19 cellular contexts compared by ENCODE assay signal in genomic region chr12:130639759-130640158, GRCh38.
DNase-seq lines count a peak whose midpoint lies in the region; ATAC-seq and TF ChIP-seq lines count a peak whose summit lies in the region.
"Had no signal": no experiment of that assay in that cellular context is flagged by ENCODE, and none has a peak within 500 bp of the region (broad histone marks: within the 10 kb centered on the region; RNA-seq: fewer than 3 reads in every experiment).

No MANE protein-coding gene starts in this region.

- no TSS peak for BruUV-seq in HCT116 (replicated peaks; lab: Mats Ljungman, UMichigan)
- no TSS peak for BruUV-seq in OCI-LY7 (replicated peaks; lab: Mats Ljungman, UMichigan)

- no peak overlapping the region for H3K27ac ChIP-seq in HCT116 (ENCODE audit: low read depth, low read length)
- no peak overlapping the region for H3K27ac ChIP-seq in trophoblast cell (ENCODE audit: low read depth, low read length)
- no peak overlapping the region for H3K27ac ChIP-seq in OCI-LY7 (ENCODE audit: low read depth, low read length, poor library complexity, severe bottlenecking)
- H3K27ac ChIP-seq: KMS-11 had no signal

- no peak overlapping the region for H3K14ac ChIP-seq in trophoblast cell (ENCODE audit: low read length)

- no peak overlapping the region for H2BK120ac ChIP-seq in trophoblast cell (ENCODE audit: insufficient read depth, low read length, poor library complexity)

- no peaks in the 10 kb centered on the region for H3K36me3 ChIP-seq in HCT116 (ENCODE audit: control insufficient read depth in 1 of 2, insufficient read depth in 2 of 2, low read length in 2 of 2)
- H3K36me3 ChIP-seq in trophoblast cell (ENCODE audit: control insufficient read depth in 1 of 2, insufficient read depth in 2 of 2, low read length in 2 of 2): no peaks in the 10 kb centered on the region
- H3K36me3 ChIP-seq in OCI-LY7 (ENCODE audit: insufficient read depth, low read length): no peaks in the 10 kb centered on the region

- no peak for TF ChIP-seq RAD21 in HCT116 (IDR thresholded peaks at IDR 0.05; ENCODE audit: low read depth)

- H3K79me2 ChIP-seq in HCT116 (ENCODE audit: insufficient read depth, low read length): no peaks in the 10 kb centered on the region
- H3K79me2 ChIP-seq in trophoblast cell (ENCODE audit: control insufficient read depth, insufficient read depth, low read length, poor library complexity): no peaks in the 10 kb centered on the region
- H3K79me2 ChIP-seq in OCI-LY7 (ENCODE audit: insufficient read depth, low read depth, low read length): no peaks in the 10 kb centered on the region

- CTCF ChIA-PET in HCT116 (lab: Charles Lee) (no interaction called here), OCI-LY7 (lab: Charles Lee; ENCODE audit: unreplicated experiment) (no interaction called here)

- H3K4ac ChIP-seq in trophoblast cell (ENCODE audit: low read depth, low read length): no peak overlapping the region

- H3K4me3 ChIP-seq in HCT116 (replicated peaks in 1 of 2; ENCODE audit: low read depth in 1 of 2, low read length in 2 of 2) (no peak overlapping the region), trophoblast cell (ENCODE audit: low read depth, low read length) (no peak overlapping the region), OCI-LY7 (ENCODE audit: low read depth, low read length, poor library complexity, severe bottlenecking) (no peak overlapping the region)

- WGBS in trophoblast cell (ENCODE audit: extremely low coverage, insufficient coverage, insufficient read length): no CpG with 5 or more reads among the region's 7 CpGs

- H2AFZ ChIP-seq in HCT116 (ENCODE audit: low read depth, low read length, poor library complexity, severe bottlenecking) (no peak overlapping the region), trophoblast cell (ENCODE audit: insufficient read depth, low read length, poor library complexity) (no peak overlapping the region), OCI-LY7 (ENCODE audit: low read length) (no peak overlapping the region)

- no peak overlapping the region for H2AK5ac ChIP-seq in trophoblast cell (ENCODE audit: low read length)

- H3K79me1 ChIP-seq in trophoblast cell (ENCODE audit: low read length): no peaks in the 10 kb centered on the region

- H3K4me1 ChIP-seq in HCT116 (ENCODE audit: control insufficient read depth in 1 of 2, insufficient read depth in 2 of 2, low read length in 2 of 2) (no peaks in the 10 kb centered on the region), trophoblast cell (ENCODE audit: control insufficient read depth in 1 of 2, insufficient read depth in 2 of 2, low read length in 2 of 2) (no peaks in the 10 kb centered on the region), OCI-LY7 (ENCODE audit: insufficient read depth, low read length, poor library complexity, severe bottlenecking) (no peaks in the 10 kb centered on the region)

- no peak overlapping the region for H4K12ac ChIP-seq in trophoblast cell (ENCODE audit: low read depth, low read length)

- H3K4me2 ChIP-seq in HCT116 (ENCODE audit: low read length): no peak overlapping the region
- H3K4me2 ChIP-seq in trophoblast cell (ENCODE audit: low read length): no peak overlapping the region
- no peak overlapping the region for H3K4me2 ChIP-seq in OCI-LY7 (ENCODE audit: low read length)
- H3K4me2 ChIP-seq: KMS-11 had no signal

- no peaks in the 10 kb centered on the region for H4K20me1 ChIP-seq in HCT116 (ENCODE audit: insufficient read depth)
- no peaks in the 10 kb centered on the region for H4K20me1 ChIP-seq in OCI-LY7 (ENCODE audit: insufficient read depth, low read length)

- TF ChIP-seq CTCF in HCT116 (IDR thresholded peaks at IDR 0.05 in 2 of 3, conservative IDR thresholded peaks at IDR 0.05 in 1 of 3; ENCODE audit: borderline replicate concordance in 1 of 3, insufficient read depth in 1 of 3, low read depth in 2 of 3, low read length in 2 of 3): no peak
- TF ChIP-seq CTCF in OCI-LY7 (conservative IDR thresholded peaks at IDR 0.05; ENCODE audit: low read length): no peak

- RAD21 ChIA-PET in HCT116 (lab: Charles Lee; ENCODE audit: low non-redundant PET in 1 of 2, low total read pairs in 2 of 2, uncharacterized antibody in 2 of 2, unreplicated experiment in 2 of 2): no interaction called here

- H2BK12ac ChIP-seq in trophoblast cell (ENCODE audit: low read length): no peak overlapping the region

- H3K23ac ChIP-seq in trophoblast cell (ENCODE audit: low read length): no peak overlapping the region

- H2BK5ac ChIP-seq in trophoblast cell (ENCODE audit: low read depth, low read length, poor library complexity): no peak overlapping the region

- H3K27me3 ChIP-seq in HCT116 (ENCODE audit: insufficient read depth, low read length): peaks cover 27% of the 10 kb centered on the region; the same call in 1 of the 2 replicates
- H3K27me3 ChIP-seq in trophoblast cell (ENCODE audit: insufficient read depth, low read length): no peaks in the 10 kb centered on the region

- intact Hi-C loops in HCT116 (cut with micrococcal nuclease) (no loop called here), OCI-LY7 (cut with micrococcal nuclease; ENCODE audit: unreplicated experiment) (no loop called here)

- POLR2A ChIA-PET in HCT116 (lab: Charles Lee): no interaction called here
- POLR2A ChIA-PET in OCI-LY7 (lab: Charles Lee): no interaction called here

- DNase-seq in NCI-H2171 treated with DMSO at 0.1 percent for 48 hours (lab: John Stamatoyannopoulos, UW): peak; percentile 35
- DNase-seq in NCI-H2171 (lab: John Stamatoyannopoulos, UW): no peak
- DNase-seq in HCT116 (ENCODE audit: low read depth, low spot score): no peak
- no peak for DNase-seq in trophoblast cell
- no peak for DNase-seq in OCI-LY7 (ENCODE audit: low spot score)
- no peak for DNase-seq in anterior cingulate cortex (lab: John Stamatoyannopoulos, UW)
- DNase-seq: C1 segment of cervical spinal cord, GOT3, NCI-H1092 treated with DMSO at 0.1 percent for 48 hours, NCI-H2029, NCI-H345, NCI-H748 treated with DMSO at 0.1 percent for 48 hours, T-cell had no signal

- no peak for TF ChIP-seq POLR2A in HCT116 (IDR thresholded peaks at IDR 0.05; ENCODE audit: borderline replicate concordance, extremely low read depth, insufficient read depth, insufficient read length)

- H3K9me3 ChIP-seq in HCT116 (ENCODE audit: control insufficient read depth in 1 of 2, insufficient read depth in 1 of 2, low read depth in 1 of 2, low read length in 2 of 2) (no peaks in the 10 kb centered on the region), trophoblast cell (ENCODE audit: insufficient read depth, low read depth, low read length) (peaks cover 2% of the 10 kb centered on the region), OCI-LY7 (ENCODE audit: low read length) (no peaks in the 10 kb centered on the region)

- no peak overlapping the region for H4K8ac ChIP-seq in trophoblast cell (ENCODE audit: low read depth, low read length)

- no peaks in the 10 kb centered on the region for H3K9me2 ChIP-seq in HCT116 (ENCODE audit: insufficient read depth)
- H3K9me2 ChIP-seq in OCI-LY7 (ENCODE audit: insufficient read depth, low read length): no peaks in the 10 kb centered on the region

- ATAC-seq in HCT116 (peak; percentile 47; the same call in 1 of the 2 replicates), esophagus mucosa (peak; percentile 11), GM19324 (IDR thresholded peaks at IDR 0.05; ENCODE audit: low FRiP score, unreplicated experiment) (no peak)
- ATAC-seq: HepG2, Panc1, Right ventricle myocardium inferior, T-cell had no signal

- H4K91ac ChIP-seq in trophoblast cell (ENCODE audit: low read depth, low read length): no peak overlapping the region

- H3K9ac ChIP-seq in HCT116 (ENCODE audit: low read length): no peak overlapping the region
- peak overlapping the region; percentile 10 for H3K9ac ChIP-seq in trophoblast cell (ENCODE audit: low read length)
- H3K9ac ChIP-seq: KMS-11 had no signal

- no peak overlapping the region for H3K18ac ChIP-seq in trophoblast cell (ENCODE audit: low read length)

TF ChIP-seq in HCT116, 20 proteins besides CTCF, POLR2A, EP300 and RAD21 (continues in another document):
- TF ChIP-seq CEBPB (IDR thresholded peaks at IDR 0.05; ENCODE audit: low read depth): no peak
- no peak for TF ChIP-seq EZH2 (IDR thresholded peaks at IDR 0.05)
- TF ChIP-seq YY1 (IDR thresholded peaks at IDR 0.05; ENCODE audit: extremely low read depth, insufficient replicate concordance, low read depth, low read length): no peak
- no peak for TF ChIP-seq SRF (IDR thresholded peaks at IDR 0.05; ENCODE audit: low read depth)
- no peak for TF ChIP-seq ZNF274 (IDR thresholded peaks at IDR 0.05; ENCODE audit: low read depth, low read length)
- TF ChIP-seq SIN3A (IDR thresholded peaks at IDR 0.05; ENCODE audit: low read depth): no peak
- TF ChIP-seq, protein P1, sequence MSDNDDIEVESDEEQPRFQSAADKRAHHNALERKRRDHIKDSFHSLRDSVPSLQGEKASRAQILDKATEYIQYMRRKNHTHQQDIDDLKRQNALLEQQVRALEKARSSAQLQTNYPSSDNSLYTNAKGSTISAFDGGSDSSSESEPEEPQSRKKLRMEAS (IDR thresholded peaks at IDR 0.05): no peak
- TF ChIP-seq SP1 (IDR thresholded peaks at IDR 0.05; ENCODE audit: low read depth): no peak
- no peak for TF ChIP-seq TCF7L2 (IDR thresholded peaks at IDR 0.05; ENCODE audit: borderline replicate concordance, extremely low read depth, insufficient read depth, insufficient read length)
- TF ChIP-seq EZH2phosphoT487 (IDR thresholded peaks at IDR 0.05; ENCODE audit: borderline replicate concordance): no peak
- no peak for TF ChIP-seq FOSL1 (IDR thresholded peaks at IDR 0.05; ENCODE audit: low read depth)
- TF ChIP-seq, protein P2, sequence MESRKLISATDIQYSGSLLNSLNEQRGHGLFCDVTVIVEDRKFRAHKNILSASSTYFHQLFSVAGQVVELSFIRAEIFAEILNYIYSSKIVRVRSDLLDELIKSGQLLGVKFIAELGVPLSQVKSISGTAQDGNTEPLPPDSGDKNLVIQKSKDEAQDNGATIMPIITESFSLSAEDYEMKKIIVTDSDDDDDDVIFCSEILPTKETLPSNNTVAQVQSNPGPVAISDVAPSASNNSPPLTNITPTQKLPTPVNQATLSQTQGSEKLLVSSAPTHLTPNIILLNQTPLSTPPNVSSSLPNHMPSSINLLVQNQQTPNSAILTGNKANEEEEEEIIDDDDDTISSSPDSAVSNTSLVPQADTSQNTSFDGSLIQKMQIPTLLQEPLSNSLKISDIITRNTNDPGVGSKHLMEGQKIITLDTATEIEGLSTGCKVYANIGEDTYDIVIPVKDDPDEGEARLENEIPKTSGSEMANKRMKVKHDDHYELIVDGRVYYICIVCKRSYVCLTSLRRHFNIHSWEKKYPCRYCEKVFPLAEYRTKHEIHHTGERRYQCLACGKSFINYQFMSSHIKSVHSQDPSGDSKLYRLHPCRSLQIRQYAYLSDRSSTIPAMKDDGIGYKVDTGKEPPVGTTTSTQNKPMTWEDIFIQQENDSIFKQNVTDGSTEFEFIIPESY (IDR thresholded peaks at IDR 0.05; ENCODE audit: extremely low read depth, insufficient replicate concordance, low read length): no peak
- no peak for TF ChIP-seq EGR1 (IDR thresholded peaks at IDR 0.05; ENCODE audit: low read depth)
